In genomic region chr2:56666758-56667157, GRCh38 we compare ENCODE assay signal across 20 cellular contexts.
DNase-seq lines count a peak whose midpoint lies in the region; ATAC-seq and TF ChIP-seq lines count a peak whose summit lies in the region.
"Had no signal": no experiment of that assay in that cellular context is flagged by ENCODE, and none has a peak within 500 bp of the region (broad histone marks: within the 10 kb centered on the region; RNA-seq: fewer than 3 reads in every experiment).

No MANE protein-coding gene starts in this region.

- H3K9me3 ChIP-seq in A673 (ENCODE audit: low read depth, low read length, poor library complexity, severe bottlenecking), result peaks cover 4% of the 10 kb centered on the region
- H3K9me3 ChIP-seq: BE2C had no signal

- no peak for TF ChIP-seq CTCF in A673 (conservative IDR thresholded peaks at IDR 0.05; ENCODE audit: low read depth, low read length)

- no peaks in the 10 kb centered on the region for H3K27me3 ChIP-seq in A673 (replicated peaks; ENCODE audit: insufficient read depth, low read depth, low read length, poor library complexity)
- H3K27me3 ChIP-seq: BE2C; BLaER1 treated with 17β-estradiol and CSF1 and Interleukin-3, amounts not matched to agents 10 nM and 100 nM had no signal

- POLR2A ChIA-PET in A673 (lab: Charles Lee; ENCODE audit: low non-redundant PET), result no interaction called here

- CTCF ChIA-PET in A673 (lab: Charles Lee), result no interaction called here

- no TSS peak for BruUV-seq in A673 (replicated peaks; lab: Mats Ljungman, UMichigan)

- intact Hi-C loops in A673 (cut with micrococcal nuclease; ENCODE audit: unreplicated experiment), result no loop called here

- ATAC-seq in SK-N-SH treated with all-trans-retinoic acid at 6 μM for 48 hours, result peak; percentile 73
- ATAC-seq: GM12878 had no signal

- H3K27ac ChIP-seq in A673 (ENCODE audit: low read depth, low read length, poor library complexity, severe bottlenecking), result no peak overlapping the region
- H3K27ac ChIP-seq: BLaER1 treated with 17β-estradiol and CSF1 and Interleukin-3, amounts not matched to agents 10 nM and 100 nM; GM23248 had no signal

- DNase-seq in A673 (ENCODE audit: low spot score), result peak; percentile 92
- peak; percentile 64 for DNase-seq in NCI-H82 (lab: John Stamatoyannopoulos, UW)
- DNase-seq in stimulated activated CD4-positive, alpha-beta T cell treated with anti-CD3 and anti-CD28 coated beads, Interleukin-1b, Interleukin-23, amount 100 ng/mL, for 48 hours, result no peak
- DNase-seq in HUDEP-2 (lab: John Stamatoyannopoulos, UW; ENCODE audit: unreplicated experiment in 76 of 76), result no peak
- DNase-seq in NCI-H1105 (lab: John Stamatoyannopoulos, UW), result no peak
- DNase-seq: ACHN; AML-193; BE2C; CD4-positive, alpha-beta T cell; CD8-positive, alpha-beta memory T cell; DMS 273 treated with DMSO at 0.1 percent for 48 hours; DMS79; EL; GDM1; GM23248; H7; HCEC 1CT had no signal

- H3K36me3 ChIP-seq in A673 (ENCODE audit: insufficient read depth, low read length, poor library complexity, severe bottlenecking), result no peaks in the 10 kb centered on the region
- H3K36me3 ChIP-seq: BE2C; BLaER1 treated with 17β-estradiol and CSF1 and Interleukin-3, amounts not matched to agents 10 nM and 100 nM had no signal

- no peak overlapping the region for H3K4me3 ChIP-seq in A673 (ENCODE audit: low read depth, low read length, poor library complexity, severe bottlenecking)
- H3K4me3 ChIP-seq: BLaER1 treated with 17β-estradiol and CSF1 and Interleukin-3, amounts not matched to agents 10 nM and 100 nM; GM12878; GM23248 had no signal

- H3K4me1 ChIP-seq in A673 (ENCODE audit: insufficient read depth, low read length, poor library complexity, severe bottlenecking), result peaks cover 13% of the 10 kb centered on the region
- H3K4me1 ChIP-seq: BE2C; BLaER1 treated with 17β-estradiol and CSF1 and Interleukin-3, amounts not matched to agents 10 nM and 100 nM had no signal

TF ChIP-seq in SK-N-SH treated with all-trans-retinoic acid at 6 μM for 48 hours, 23 proteins besides CTCF, POLR2A, EP300 and RAD21:
- no peak for TF ChIP-seq CREB5 (CRISPR knock-in tag; IDR thresholded peaks at IDR 0.05; ENCODE audit: low read depth)
- TF ChIP-seq SNAI2 (CRISPR knock-in tag; IDR thresholded peaks at IDR 0.05), result no peak
- TF ChIP-seq ISL1 (CRISPR knock-in tag; IDR thresholded peaks at IDR 0.05), result peak; percentile 22; the same call in 1 of the 2 replicates

Comparison
In these comparisons a context has a peak if more than half of its experiments do, and no peak if none do; other contexts are left out.
1. DNase-seq: peak in A673 (single experiment) and NCI-H82 (single experiment); none in stimulated activated CD4-positive, alpha-beta T cell treated with anti-CD3 and anti-CD28 coated beads, Interleukin-1b, Interleukin-23, amount 100 ng/mL, for 48 hours (single experiment), HUDEP-2 (0 of 76) and NCI-H1105 (single experiment).